Comparison of ENCODE assay signal across 9 cellular contexts in genomic region chr6:16698988-16699868, GRCh38.
DNase-seq lines count a peak whose midpoint lies in the region; ATAC-seq and TF ChIP-seq lines count a peak whose summit lies in the region.
"Had no signal": no experiment of that assay in that cellular context is flagged by ENCODE, and none has a peak within 500 bp of the region (broad histone marks: within the 10 kb centered on the region; RNA-seq: fewer than 3 reads in every experiment).

No MANE protein-coding gene starts in this region.

- TF ChIP-seq CTCF in activated B cell treated with CpG ODN at 0.5 μM for 24 hours (IDR thresholded peaks at IDR 0.05) (no peak), hepatocyte (IDR thresholded peaks at IDR 0.05; ENCODE audit: poor library complexity) (no peak)

- no peaks in the 10 kb centered on the region for H3K27me3 ChIP-seq in hepatocyte

- ATAC-seq in activated CD8-positive, alpha-beta memory T cell treated with anti-CD3 and anti-CD28 coated beads, Interleukin-2, amount 10 ng/mL, durations not matched to agents 7 days and 5 days = peak; percentile 52
- ATAC-seq in activated B cell treated with CpG ODN at 0.5 μM for 24 hours (ENCODE audit: low read depth) (peak; percentile 16), sciatic nerve (no peak), HG03460 (IDR thresholded peaks at IDR 0.05; ENCODE audit: unreplicated experiment) (no peak)

- H3K4me3 Mint-ChIP-seq in activated CD8-positive, alpha-beta memory T cell treated with anti-CD3 and anti-CD28 coated beads, Interleukin-2, amount 10 ng/mL, durations not matched to agents 7 days and 5 days = peak overlapping the region; percentile 81
- peak overlapping the region; percentile 81 for H3K4me3 Mint-ChIP-seq in activated B cell treated with CpG ODN at 0.5 μM for 24 hours

- no peak for DNase-seq in activated CD8-positive, alpha-beta memory T cell treated with anti-CD3 and anti-CD28 coated beads, Interleukin-2, amount 10 ng/mL, durations not matched to agents 7 days and 5 days
- no peak for DNase-seq in activated CD8-positive, alpha-beta memory T cell treated with anti-CD3 and anti-CD28 coated beads, Interleukin-2, amount 50 U/mL, for 4 hours
- DNase-seq in activated B cell treated with CpG ODN at 0.5 μM for 24 hours (no peak), hepatocyte (ENCODE audit: low spot score) (peak; percentile 45), substantia nigra (lab: John Stamatoyannopoulos, UW) (no peak), sciatic nerve (ENCODE audit: low spot score) (no peak), NCI-H1105 treated with DMSO at 0.1 percent for 48 hours (lab: John Stamatoyannopoulos, UW) (no peak)

- no peaks in the 10 kb centered on the region for H4K20me1 ChIP-seq in hepatocyte (ENCODE audit: insufficient read depth, poor library complexity, severe bottlenecking)

- no peak overlapping the region for H2AFZ ChIP-seq in hepatocyte

- no peaks in the 10 kb centered on the region for H3K9me2 ChIP-seq in hepatocyte (replicated peaks; ENCODE audit: insufficient read depth)

- H3K27me3 Mint-ChIP-seq in activated CD8-positive, alpha-beta memory T cell treated with anti-CD3 and anti-CD28 coated beads, Interleukin-2, amount 10 ng/mL, durations not matched to agents 7 days and 5 days = no peaks in the 10 kb centered on the region
- H3K27me3 Mint-ChIP-seq in activated B cell treated with CpG ODN at 0.5 μM for 24 hours = peaks cover 3% of the 10 kb centered on the region

- H3K79me2 ChIP-seq in hepatocyte = peaks cover 69% of the 10 kb centered on the region

- no peaks in the 10 kb centered on the region for H3K9me3 ChIP-seq in hepatocyte (ENCODE audit: low read depth)

- CTCF ChIA-PET in activated CD8-positive, alpha-beta memory T cell treated with anti-CD3 and anti-CD28 coated beads, Interleukin-2, amount 10 ng/mL, durations not matched to agents 7 days and 5 days (lab: Charles Lee) = interaction anchor here (0.8 to 6.4 kb wide), 24 partner anchors 8 to 376 kb away, joined by 3 to 52 read pairs (median 5); partner anchors contain the start of gene ATXN1
- CTCF ChIA-PET in activated B cell treated with CpG ODN at 0.5 μM for 24 hours (lab: Charles Lee) = interaction anchor here (0.9 to 2.8 kb wide), 2 partner anchors 14 to 185 kb away, joined by 3 to 6 read pairs; no protein-coding TSS in a partner anchor

- intact Hi-C loops in activated B cell treated with CpG ODN at 0.5 μM for 24 hours (cut with micrococcal nuclease) (no loop called here), sciatic nerve (cut with DNase I) (no loop called here)

- peak overlapping the region; percentile 69 for H3K27ac ChIP-seq in hepatocyte
- peak overlapping the region; percentile 42 for H3K27ac ChIP-seq in substantia nigra (ENCODE audit: low read depth, low read length, poor library complexity, severe bottlenecking)
- H3K27ac ChIP-seq: VCaP had no signal

- peaks cover 30% of the 10 kb centered on the region for H3K4me1 ChIP-seq in hepatocyte (ENCODE audit: insufficient read depth)

- no peak overlapping the region for H3K4me3 ChIP-seq in hepatocyte

- H3K9me3 Mint-ChIP-seq in activated CD8-positive, alpha-beta memory T cell treated with anti-CD3 and anti-CD28 coated beads, Interleukin-2, amount 10 ng/mL, durations not matched to agents 7 days and 5 days (ENCODE audit: low read depth) = no peaks in the 10 kb centered on the region
- peaks cover 3% of the 10 kb centered on the region for H3K9me3 Mint-ChIP-seq in activated B cell treated with CpG ODN at 0.5 μM for 24 hours

- POLR2A ChIA-PET in activated B cell treated with CpG ODN at 0.5 μM for 24 hours (lab: Charles Lee) = interaction anchor here (0.7 to 3.7 kb wide), 4 partner anchors 13 to 700 kb away, joined by 3 to 14 read pairs (median 7); partner anchors contain the start of gene ATXN1

- H3K4me2 ChIP-seq in hepatocyte = peak overlapping the region; percentile 51

- 56% methylated on average over 7 of the region's 7 CpGs for WGBS in hepatocyte (ENCODE audit: low lambda C conversion rate, missing lambda C conversion rate)

- H3K36me3 ChIP-seq in hepatocyte (replicated peaks; ENCODE audit: insufficient read depth, low read depth) = no peaks in the 10 kb centered on the region

- H3K27ac Mint-ChIP-seq in activated CD8-positive, alpha-beta memory T cell treated with anti-CD3 and anti-CD28 coated beads, Interleukin-2, amount 10 ng/mL, durations not matched to agents 7 days and 5 days = peak overlapping the region; percentile 99
- H3K27ac Mint-ChIP-seq in activated B cell treated with CpG ODN at 0.5 μM for 24 hours = peak overlapping the region; percentile 69

- peaks cover 18% of the 10 kb centered on the region for H3K36me3 Mint-ChIP-seq in activated CD8-positive, alpha-beta memory T cell treated with anti-CD3 and anti-CD28 coated beads, Interleukin-2, amount 10 ng/mL, durations not matched to agents 7 days and 5 days
- H3K36me3 Mint-ChIP-seq in activated B cell treated with CpG ODN at 0.5 μM for 24 hours (ENCODE audit: low read depth) = no peaks in the 10 kb centered on the region

- peaks cover 83% of the 10 kb centered on the region for H3K4me1 Mint-ChIP-seq in activated CD8-positive, alpha-beta memory T cell treated with anti-CD3 and anti-CD28 coated beads, Interleukin-2, amount 10 ng/mL, durations not matched to agents 7 days and 5 days
- peaks cover 59% of the 10 kb centered on the region for H3K4me1 Mint-ChIP-seq in activated B cell treated with CpG ODN at 0.5 μM for 24 hours

Comparison
In these comparisons a context has a peak if more than half of its experiments do, and no peak if none do; other contexts are left out.
1. ATAC-seq: peak in activated CD8-positive, alpha-beta memory T cell treated with anti-CD3 and anti-CD28 coated beads, Interleukin-2, amount 10 ng/mL, durations not matched to agents 7 days and 5 days (single experiment) and activated B cell treated with CpG ODN at 0.5 μM for 24 hours (single experiment); none in sciatic nerve (single experiment) and HG03460 (single experiment).